11 cellular contexts compared by ENCODE assay signal in genomic region chr1:151013518-151013917, GRCh38. TPM values are rescaled to one million over a fixed set of nuclear protein-coding genes. Genes with fewer than 3 reads are reported as not detected.
DNase-seq lines count a peak whose midpoint lies in the region; ATAC-seq, FAIRE-seq and TF ChIP-seq lines count a peak whose summit lies in the region.
"Had no signal": no experiment of that assay in that cellular context is flagged by ENCODE, and none has a peak within 500 bp of the region (broad histone marks: within the 10 kb centered on the region; RNA-seq: fewer than 3 reads in every experiment).

No MANE protein-coding gene starts in this region.

- H3K36me3 ChIP-seq in astrocyte (ENCODE audit: insufficient read depth, low read length) (no peaks in the 10 kb centered on the region), stomach smooth muscle (ENCODE audit: control insufficient read depth in 2 of 2, insufficient read depth in 2 of 2, low read length in 2 of 2) (peaks cover 0 to 4% of the 10 kb centered on the region in 2 donors)

- no peak overlapping the region for H3K27ac Mint-ChIP-seq in astrocyte (ENCODE audit: unreplicated experiment)
- H3K27ac Mint-ChIP-seq in effector memory CD8-positive, alpha-beta T cell = no peak overlapping the region

- no peak overlapping the region for H3K4me3 Mint-ChIP-seq in astrocyte (ENCODE audit: unreplicated experiment)
- H3K4me3 Mint-ChIP-seq in effector memory CD8-positive, alpha-beta T cell = no peak overlapping the region

- H3K9me3 ChIP-seq in astrocyte (ENCODE audit: insufficient read depth, low read depth, low read length) (no peaks in the 10 kb centered on the region), stomach smooth muscle (ENCODE audit: control insufficient read depth in 2 of 2, low read length in 2 of 2) (no peaks in the 10 kb centered on the region)
- H3K9me3 ChIP-seq: esophagus squamous epithelium had no signal

- H3K4me1 Mint-ChIP-seq in astrocyte (ENCODE audit: low read depth, unreplicated experiment) = peaks cover 18% of the 10 kb centered on the region
- H3K4me1 Mint-ChIP-seq in effector memory CD8-positive, alpha-beta T cell (ENCODE audit: low read depth in 2 of 2) = peaks cover 14 to 25% of the 10 kb centered on the region in 2 donors

- H2AFZ ChIP-seq in astrocyte (ENCODE audit: low read depth, low read length) = no peak overlapping the region

- H3K4me2 ChIP-seq in astrocyte (ENCODE audit: low read length) = peak overlapping the region; percentile 35

- H3K4me1 ChIP-seq in astrocyte (ENCODE audit: insufficient read depth, low read length) (peaks cover 24% of the 10 kb centered on the region), stomach smooth muscle (ENCODE audit: control insufficient read depth, insufficient read depth, low read length) (peaks cover 16% of the 10 kb centered on the region)

- H3K79me2 ChIP-seq in astrocyte (ENCODE audit: insufficient read depth, low read length) = peaks cover 2% of the 10 kb centered on the region

- no peak for TF ChIP-seq CTCF in astrocyte (IDR thresholded peaks at IDR 0.05; ENCODE audit: insufficient read depth, low read depth, low read length)

- H3K36me3 Mint-ChIP-seq in astrocyte (ENCODE audit: low read depth, unreplicated experiment) = no peaks in the 10 kb centered on the region
- H3K36me3 Mint-ChIP-seq in effector memory CD8-positive, alpha-beta T cell (ENCODE audit: insufficient read depth) = peaks cover 21% of the 10 kb centered on the region

- peak; percentile 30 for ATAC-seq in left colon
- no peak for ATAC-seq in sciatic nerve
- no peak for ATAC-seq in HG02970 (IDR thresholded peaks at IDR 0.05; ENCODE audit: low FRiP score, unreplicated experiment)
- no peak for ATAC-seq in effector memory CD8-positive, alpha-beta T cell (replicated peaks)

- no peaks in the 10 kb centered on the region for H3K9me3 Mint-ChIP-seq in astrocyte (ENCODE audit: unreplicated experiment)
- no peaks in the 10 kb centered on the region for H3K9me3 Mint-ChIP-seq in effector memory CD8-positive, alpha-beta T cell

- H3K27ac ChIP-seq in astrocyte (ENCODE audit: low read depth, low read length) (peak overlapping the region; percentile 4), stomach smooth muscle (ENCODE audit: low read length) (peak overlapping the region; percentile 58)
- H3K27ac ChIP-seq: esophagus squamous epithelium had no signal

- no peaks in the 10 kb centered on the region for H3K27me3 ChIP-seq in astrocyte (ENCODE audit: insufficient read depth, low read length)
- H3K27me3 ChIP-seq in stomach smooth muscle (ENCODE audit: control insufficient read depth in 1 of 2, insufficient read depth in 2 of 2, low read length in 2 of 2) = no peaks in the 10 kb centered on the region
- H3K27me3 ChIP-seq: esophagus squamous epithelium had no signal

- H3K4me3 ChIP-seq in astrocyte (ENCODE audit: insufficient read depth, low read depth, low read length) (no peak overlapping the region), stomach smooth muscle (ENCODE audit: low read length in 2 of 2) (no peak overlapping the region)
- H3K4me3 ChIP-seq: esophagus squamous epithelium had no signal

- H3K27me3 Mint-ChIP-seq in astrocyte (ENCODE audit: low read depth, unreplicated experiment) = no peaks in the 10 kb centered on the region
- H3K27me3 Mint-ChIP-seq in effector memory CD8-positive, alpha-beta T cell = no peaks in the 10 kb centered on the region

- intact Hi-C loops in left colon (cut with DNase I, micrococcal nuclease) = no loop called here
- intact Hi-C loops in sciatic nerve (cut with DNase I) = no loop called here

- H3K9ac ChIP-seq in astrocyte (ENCODE audit: low read length) (no peak overlapping the region), stomach smooth muscle (ENCODE audit: low read length in 2 of 2) (peak overlapping the region in 1 of 2 donors; percentile 29)

- FAIRE-seq in astrocyte (lab: Jason Lieb, UNC) = no peak
- FAIRE-seq in urothelium cell line (lab: Jason Lieb, UNC) = no peak

- H4K20me1 ChIP-seq in astrocyte (ENCODE audit: insufficient read depth, low read length) = no peaks in the 10 kb centered on the region

- DNase-seq in NCI-H128 (lab: John Stamatoyannopoulos, UW; ENCODE audit: unreplicated experiment) (peak; percentile 24), astrocyte (ENCODE audit: low read depth) (peak; percentile 71), left colon (no peak), sciatic nerve (ENCODE audit: low spot score) (no peak), urothelium cell line (ENCODE audit: low spot score) (no peak)
- no peak for DNase-seq in effector memory CD8-positive, alpha-beta T cell
- DNase-seq: activated naive CD4-positive, alpha-beta T cell treated with Interleukin-2 at 50 U/mL for 16 hours; esophagus squamous epithelium; Kasumi-1 had no signal

RNA-seq across cellular contexts. Expression of gene PRUNE1, which starts 5.3 kb away (rescaled TPM):
- total RNA-seq in astrocyte (14.3 and 17.6 TPM in 2 replicates), left colon (10 to 100 TPM; 18.9 to 19.0 TPM), sciatic nerve (22.6 TPM)

RNA-seq across cellular contexts. Expression of gene MINDY1, which starts 6.8 kb away (rescaled TPM):
- total RNA-seq in astrocyte (8.5 and 8.8 TPM in 2 replicates), left colon (10 to 100 TPM; 43.5 to 50.4 TPM), sciatic nerve (50.5 TPM)

RNA-seq across cellular contexts. Expression of gene BNIPL, which starts 22.9 kb away (rescaled TPM):
- total RNA-seq in astrocyte = 0.29 and 0.73 TPM in 2 replicates
- under 1 TPM; 0.61 to 0.75 TPM for total RNA-seq in left colon
- total RNA-seq in sciatic nerve = 0.22 TPM

RNA-seq across cellular contexts. Expression of gene ANXA9, which starts 31.4 kb away (rescaled TPM):
- total RNA-seq in astrocyte (not detected in 2 replicates), left colon (not detected), sciatic nerve (5.6 TPM)

RNA-seq across cellular contexts. Expression of gene C1orf56, which starts 34.0 kb away (rescaled TPM):
- total RNA-seq in astrocyte = 1.3 and 1.7 TPM in 2 replicates
- total RNA-seq in left colon = 1 to 10 TPM; 3.0 to 4.1 TPM
- 5.6 TPM for total RNA-seq in sciatic nerve

Comparison
In these comparisons a context has a peak if more than half of its experiments do, and no peak if none do; other contexts are left out.
1. DNase-seq: peak in NCI-H128 (single experiment) and astrocyte (single experiment); none in left colon (0 of 2), sciatic nerve (single experiment), urothelium cell line (single experiment) and effector memory CD8-positive, alpha-beta T cell (0 of 3).